In the genomic region with DNA sequence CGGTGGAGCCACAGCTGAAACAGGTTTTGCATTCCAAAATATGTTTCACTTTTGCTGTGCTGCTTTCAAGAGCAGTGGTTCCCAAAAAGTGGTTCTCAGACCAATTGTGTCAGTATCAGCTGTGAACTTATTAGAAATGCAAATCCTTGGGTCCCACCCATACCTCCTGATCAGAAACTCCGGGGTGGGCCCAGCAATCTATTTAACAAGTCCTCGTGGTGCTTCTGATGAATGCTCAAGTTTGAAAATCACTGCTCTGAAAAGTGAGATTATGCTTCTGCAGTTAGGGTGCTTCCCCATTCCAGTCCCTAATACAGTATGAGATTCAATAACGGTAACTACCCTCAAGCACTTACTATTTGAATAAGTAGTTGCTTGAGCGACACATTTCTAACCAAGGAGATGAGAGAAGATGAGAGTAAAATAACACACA, we compare ENCODE assay signal across 15 cellular contexts.
DNase-seq lines count a peak whose midpoint lies in the region; ATAC-seq lines count a peak whose summit lies in the region.
"Had no signal": no experiment of that assay in that cellular context is flagged by ENCODE, and none has a peak within 500 bp of the region (broad histone marks: within the 10 kb centered on the region; RNA-seq: fewer than 3 reads in every experiment).

No MANE protein-coding gene starts in this region.

- peak; percentile 90 for ATAC-seq in GM18502 (IDR thresholded peaks at IDR 0.05; ENCODE audit: poor library complexity, unreplicated experiment)
- peak; percentile 63 for ATAC-seq in GM21381 (IDR thresholded peaks at IDR 0.05; ENCODE audit: unreplicated experiment)
- ATAC-seq in HG02870 (IDR thresholded peaks at IDR 0.05; ENCODE audit: unreplicated experiment) = peak; percentile 92
- ATAC-seq in HG03460 (IDR thresholded peaks at IDR 0.05; ENCODE audit: unreplicated experiment) = peak; percentile 72
- ATAC-seq: GM23338, mucosa of descending colon, T-cell had no signal

- DNase-seq in amniotic stem cell (lab: John Stamatoyannopoulos, UW) (no peak), ACHN (no peak), NK-92 (lab: John Stamatoyannopoulos, UW; ENCODE audit: unreplicated experiment) (no peak)
- DNase-seq in activated CD4-positive, CD25-positive, alpha-beta regulatory T cell (lab: John Stamatoyannopoulos, UW) = no peak
- DNase-seq: anterior cingulate cortex, immature natural killer cell, mucosa of descending colon, NCI-H2171 treated with DMSO at 0.1 percent for 48 hours, posterior cingulate gyrus, T-cell had no signal

- in situ Hi-C loops in ACHN (cut with HindIII; ENCODE audit: low pct_ligation_motif_present, low pct_unique_long_range_greater_than_20kb, low sequenced_read_pairs) = no loop called here
